ENCODE assay signal across 7 cellular contexts in the genomic region with DNA sequence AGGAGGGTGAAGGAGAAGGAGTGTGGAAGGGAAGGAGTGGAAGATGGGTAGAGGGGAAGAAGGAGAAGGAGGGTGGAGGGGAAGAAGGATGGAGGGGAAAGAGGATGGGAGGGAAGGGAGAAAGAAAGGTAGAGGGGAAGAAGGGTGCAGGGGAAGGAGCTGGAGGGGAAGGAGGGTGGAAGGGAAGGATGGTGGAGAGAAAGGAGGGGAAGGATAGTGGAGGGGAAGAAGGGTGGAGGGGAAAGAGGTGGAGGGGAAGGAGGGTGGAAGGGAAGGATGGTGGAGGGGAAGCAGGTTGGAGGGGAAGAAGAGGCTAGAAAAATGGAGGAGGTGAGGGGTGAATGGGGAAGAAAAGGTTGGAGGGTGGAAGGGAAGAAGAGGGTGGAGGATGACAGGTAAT.
"Had no signal": no experiment of that assay in that cellular context is flagged by ENCODE, and none has a peak within 500 bp of the region (broad histone marks: within the 10 kb centered on the region; RNA-seq: fewer than 3 reads in every experiment).

No MANE protein-coding gene starts in this region.

- FAIRE-seq: HTR-8/SVneo, K562 had no signal

- H3K27ac ChIP-seq: HL-60, KMS-11 had no signal

- H3K9ac ChIP-seq: KMS-11 had no signal

- H3K4me3 ChIP-seq: K562 had no signal

- DNase-seq: IMR-90, KBM-7, KG1 had no signal

- ATAC-seq: K562 had no signal

- H3K4me2 ChIP-seq: KMS-11 had no signal
